27 cellular contexts compared by ENCODE assay signal in the genomic region with DNA sequence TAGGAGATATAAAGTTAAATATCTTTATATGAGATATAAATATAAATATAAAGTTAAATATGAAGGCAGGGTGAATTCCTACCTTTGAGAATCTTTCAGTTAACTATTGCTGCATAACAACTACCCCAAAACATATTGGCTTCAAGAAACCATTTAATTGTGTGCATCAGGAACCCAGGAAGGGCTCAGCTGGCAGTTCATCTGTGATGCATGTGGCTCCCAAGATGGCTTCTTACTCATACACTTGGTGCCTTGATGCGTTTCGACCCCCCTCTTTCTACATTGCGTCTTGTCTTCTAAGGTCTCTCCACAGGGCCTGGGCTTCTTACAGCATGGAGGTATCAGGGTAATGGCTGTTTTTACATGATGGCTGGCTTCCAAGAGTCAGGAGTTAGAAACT.
"Had no signal": no experiment of that assay in that cellular context is flagged by ENCODE, and none has a peak within 500 bp of the region (broad histone marks: within the 10 kb centered on the region; RNA-seq: fewer than 3 reads in every experiment).

No MANE protein-coding gene starts in this region.

- H3K9me3 ChIP-seq: left ventricle myocardium inferior, pancreas, prostate gland, thoracic aorta, uterus had no signal

- H3K4me3 ChIP-seq: heart right ventricle, hepatocyte, left ventricle myocardium inferior, lung, pancreas, prostate gland, smooth muscle cell, stomach, thoracic aorta, tibial nerve, uterus had no signal

- H3K79me2 ChIP-seq: hepatocyte had no signal

- H3K9me3 Mint-ChIP-seq: natural killer cell had no signal

- H3K27ac ChIP-seq: heart right ventricle, hepatocyte, left ventricle myocardium inferior, pancreas, prostate gland, stomach, thoracic aorta, tibial nerve, uterus had no signal

- H3K36me3 Mint-ChIP-seq: mesothelial cell of epicardium; naive B cell; natural killer cell; stimulated activated naive B cell treated with anti-CD40 and anti-IgM and Interleukin-4, amounts not matched to agents 10 μg/mL and 1 μg/mL and 100 μg/mL, for 72 hours; type B pancreatic cell had no signal

- H2AFZ ChIP-seq: hepatocyte had no signal

- DNase-seq: heart right ventricle; islet precursor cell; left ventricle myocardium inferior; mesendoderm; naive B cell; natural killer cell; nephron progenitor cell; nucleus accumbens; pancreas; posterior cingulate gyrus; retina; right cardiac atrium; stimulated activated CD4-positive, alpha-beta T cell treated with anti-CD3 and anti-CD28 coated beads, Interleukin-1b, Interleukin-23, amount 100 ng/mL, for 48 hours; stimulated activated CD4-positive, alpha-beta T cell treated with anti-CD3 and anti-CD28 coated beads, Interleukin-2, amount 100 ng/mL, for 48 hours; stimulated activated CD4-positive, alpha-beta T cell treated with anti-CD3 and anti-CD28 coated beads, Interleukin-4, amount 100 ng/mL, for 4 hours; stimulated activated naive B cell treated with anti-CD40 and anti-IgM and Interleukin-4, amounts not matched to agents 10 μg/mL and 1 μg/mL and 100 μg/mL, for 72 hours; stimulated activated naive CD8-positive, alpha-beta T cell treated with anti-CD3 and anti-CD28 coated beads, Interleukin-15, Interleukin-2, amounts not matched to agents 100 U/mL and 50 U/mL, for 24 hours; stomach; uterus had no signal

- H3K4me3 Mint-ChIP-seq: mesothelial cell of epicardium; naive B cell; natural killer cell; nephron progenitor cell; stimulated activated naive B cell treated with anti-CD40 and anti-IgM and Interleukin-4, amounts not matched to agents 10 μg/mL and 1 μg/mL and 100 μg/mL, for 72 hours; type B pancreatic cell had no signal

- ATAC-seq: heart right ventricle; natural killer cell; pancreas; right cardiac atrium; stimulated activated naive B cell treated with anti-CD40 and anti-IgM and Interleukin-4, amounts not matched to agents 10 μg/mL and 1 μg/mL and 100 μg/mL, for 72 hours; stimulated activated naive CD8-positive, alpha-beta T cell treated with anti-CD3 and anti-CD28 coated beads, Interleukin-15, Interleukin-2, amounts not matched to agents 100 U/mL and 50 U/mL, for 24 hours had no signal

- H3K4me1 Mint-ChIP-seq: nephron progenitor cell had no signal

- H3K36me3 ChIP-seq: heart right ventricle, left ventricle myocardium inferior, pancreas, prostate gland, stomach, thoracic aorta, tibial nerve, uterus had no signal

- H3K27me3 ChIP-seq: hepatocyte, pancreas, tibial nerve, uterus had no signal

- H3K27ac Mint-ChIP-seq: mesothelial cell of epicardium; natural killer cell; nephron progenitor cell; stimulated activated naive B cell treated with anti-CD40 and anti-IgM and Interleukin-4, amounts not matched to agents 10 μg/mL and 1 μg/mL and 100 μg/mL, for 72 hours; type B pancreatic cell had no signal

- H3K4me2 ChIP-seq: hepatocyte, smooth muscle cell had no signal

- H3K27me3 Mint-ChIP-seq: stimulated activated naive B cell treated with anti-CD40 and anti-IgM and Interleukin-4, amounts not matched to agents 10 μg/mL and 1 μg/mL and 100 μg/mL, for 72 hours; type B pancreatic cell had no signal

- H3K4me1 ChIP-seq: left ventricle myocardium inferior, pancreas, prostate gland, tibial nerve, uterus had no signal
